In the genomic region with DNA sequence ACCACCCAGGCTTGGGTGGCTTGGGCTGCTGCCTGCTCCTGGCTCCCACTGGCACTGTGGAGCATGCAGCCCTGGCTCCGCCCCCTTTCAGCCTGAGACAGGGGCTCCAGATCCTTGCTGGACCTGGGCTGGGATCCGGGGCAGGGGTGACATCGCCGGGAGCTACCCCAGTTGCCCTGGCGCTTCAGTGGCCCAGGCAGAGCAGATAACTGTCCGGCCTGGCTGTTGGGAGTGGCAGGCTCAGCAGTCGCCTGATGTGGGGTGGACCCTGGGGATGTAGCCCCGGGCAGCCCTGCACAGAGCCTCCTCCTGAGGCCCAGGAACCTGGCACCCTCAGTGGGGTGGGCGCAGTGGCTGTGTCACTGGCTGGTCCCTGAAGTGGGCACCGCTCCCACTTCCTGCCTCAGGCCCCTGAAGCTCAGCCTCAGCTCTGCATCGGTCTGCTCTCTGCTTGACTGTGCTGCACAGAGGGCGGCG, we compare ENCODE assay signal across 10 cellular contexts.
DNase-seq lines count a peak whose midpoint lies in the region; ATAC-seq lines count a peak whose summit lies in the region.
"Had no signal": no experiment of that assay in that cellular context is flagged by ENCODE, and none has a peak within 500 bp of the region (broad histone marks: within the 10 kb centered on the region; RNA-seq: fewer than 3 reads in every experiment).

No MANE protein-coding gene starts in this region.

- peaks cover 28% of the 10 kb centered on the region for H3K4me1 ChIP-seq in iPS-20b (ENCODE audit: insufficient read depth, low read length)
- H3K4me1 ChIP-seq: gastroesophageal sphincter, right lobe of liver had no signal

- H3K9me3 ChIP-seq in iPS-20b (ENCODE audit: insufficient read depth, low read depth, low read length): no peaks in the 10 kb centered on the region
- H3K9me3 ChIP-seq: gastroesophageal sphincter, right lobe of liver had no signal

- peak; percentile 15 for DNase-seq in ELF-1 (ENCODE audit: low read depth, low spot score)
- no peak for DNase-seq in stimulated activated naive CD4-positive, alpha-beta T cell treated with Interleukin-2 at 50 U/mL for 16 hours (lab: John Stamatoyannopoulos, UW)
- no peak for DNase-seq in globus pallidus (ENCODE audit: low spot score)
- DNase-seq in activated gamma-delta T cell treated with Interleukin-2 at 50 U/mL for 16 hours: no peak

- ATAC-seq in GM21423 (IDR thresholded peaks at IDR 0.05; ENCODE audit: unreplicated experiment): peak; percentile 22
- ATAC-seq in HG03432 (IDR thresholded peaks at IDR 0.05; ENCODE audit: unreplicated experiment): peak; percentile 29
- no peak for ATAC-seq in GM18873 (IDR thresholded peaks at IDR 0.05; ENCODE audit: low FRiP score, unreplicated experiment)
- ATAC-seq: gastroesophageal sphincter had no signal

- H3K4me3 ChIP-seq in iPS-20b (ENCODE audit: low read length): no peak overlapping the region
- H3K4me3 ChIP-seq: gastroesophageal sphincter, right lobe of liver had no signal

- no peaks in the 10 kb centered on the region for H3K27me3 ChIP-seq in iPS-20b (ENCODE audit: insufficient read depth, low read length)
- H3K27me3 ChIP-seq: gastroesophageal sphincter, right lobe of liver had no signal

- H3K27ac ChIP-seq in iPS-20b (ENCODE audit: low read length): no peak overlapping the region
- H3K27ac ChIP-seq: gastroesophageal sphincter, right lobe of liver had no signal

- H3K9ac ChIP-seq in iPS-20b (ENCODE audit: low read depth, low read length): peak overlapping the region; percentile 37; the same call in 1 of the 2 replicates

- no peaks in the 10 kb centered on the region for H3K36me3 ChIP-seq in iPS-20b (ENCODE audit: insufficient read depth, low read depth, low read length)
- H3K36me3 ChIP-seq: gastroesophageal sphincter, right lobe of liver had no signal
